Comparison of ENCODE assay signal across 1 cellular context in genomic region chr1:70874063-70874462, GRCh38.
TF ChIP-seq lines count a peak whose summit lies in the region.

No MANE protein-coding gene starts in this region.

TF ChIP-seq in H1, 55 proteins besides CTCF, POLR2A, EP300 and RAD21:
- TF ChIP-seq TAF1 (IDR thresholded peaks at IDR 0.05; ENCODE audit: low read depth, low read length) (no peak), SRF (IDR thresholded peaks at IDR 0.05; ENCODE audit: low read depth, low read length) (no peak), CTBP2 (IDR thresholded peaks at IDR 0.05; ENCODE audit: borderline replicate concordance, insufficient read depth, insufficient read length, low read length) (no peak), USF2 (IDR thresholded peaks at IDR 0.05; ENCODE audit: low read length) (no peak), KDM5A (IDR thresholded peaks at IDR 0.05; ENCODE audit: low read length) (no peak), PHF8 (conservative IDR thresholded peaks at IDR 0.05; ENCODE audit: low read depth, low read length) (no peak), ASH2L (IDR thresholded peaks at IDR 0.05; ENCODE audit: low read length) (no peak), SIX5 (IDR thresholded peaks at IDR 0.05; ENCODE audit: low read depth, low read length) (no peak), YY1 (IDR thresholded peaks at IDR 0.05; ENCODE audit: low read depth, low read length) (no peak), SP2 (IDR thresholded peaks at IDR 0.05; ENCODE audit: low read length) (no peak), FOSL1 (IDR thresholded peaks at IDR 0.05; ENCODE audit: insufficient read depth, low read depth, low read length) (no peak), KDM4A (IDR thresholded peaks at IDR 0.05; ENCODE audit: low read depth, low read length, severe bottlenecking) (no peak), SAP30 (IDR thresholded peaks at IDR 0.05; ENCODE audit: insufficient read depth, insufficient replicate concordance, low read length) (no peak), CHD2 (IDR thresholded peaks at IDR 0.05; ENCODE audit: low read length) (no peak), RXRA (IDR thresholded peaks at IDR 0.05; ENCODE audit: insufficient read depth, low read depth, low read length) (no peak), CHD7 (IDR thresholded peaks at IDR 0.05; ENCODE audit: insufficient replicate concordance, low read length) (no peak), RFX5 (IDR thresholded peaks at IDR 0.05; ENCODE audit: borderline replicate concordance, low read depth, low read length) (no peak), HDAC6 (IDR thresholded peaks at IDR 0.05; ENCODE audit: low read depth, low read length) (no peak), NANOG (IDR thresholded peaks at IDR 0.05; ENCODE audit: insufficient read depth, low read depth, low read length, poor library complexity, severe bottlenecking) (no peak)
